30 cellular contexts compared by ENCODE assay signal in the genomic region with DNA sequence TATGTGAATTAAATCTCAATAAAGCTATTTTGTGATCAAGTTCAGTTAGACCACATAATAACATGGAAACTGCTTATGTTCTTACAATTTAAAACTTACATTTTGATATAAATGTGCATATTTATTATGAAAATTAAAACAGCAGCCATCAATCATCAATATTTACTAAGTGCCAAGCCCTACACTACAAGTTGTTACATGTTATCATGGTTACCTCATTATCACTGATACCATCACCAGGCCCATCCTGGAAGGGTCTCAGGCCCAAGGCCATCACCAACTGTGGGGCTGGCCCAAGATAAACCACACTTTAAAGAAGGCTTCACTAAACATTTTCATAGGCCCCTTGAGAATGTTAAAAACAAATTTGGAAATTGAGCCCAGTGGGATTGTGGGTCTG. TPM values are rescaled to one million over a fixed set of nuclear protein-coding genes. Genes with fewer than 3 reads are reported as not detected.
DNase-seq lines count a peak whose midpoint lies in the region; ATAC-seq, FAIRE-seq and TF ChIP-seq lines count a peak whose summit lies in the region.
"Had no signal": no experiment of that assay in that cellular context is flagged by ENCODE, and none has a peak within 500 bp of the region (broad histone marks: within the 10 kb centered on the region; RNA-seq: fewer than 3 reads in every experiment).

No MANE protein-coding gene starts in this region.

- H3K23ac ChIP-seq in mesendoderm (ENCODE audit: low read length), result no peak overlapping the region

- TF ChIP-seq CTCF in left ventricle myocardium inferior (IDR thresholded peaks at IDR 0.05; ENCODE audit: borderline replicate concordance) (no peak), D721Med (IDR thresholded peaks at IDR 0.05; ENCODE audit: insufficient read depth, missing control alignments) (no peak)

- no peak overlapping the region for H4K8ac ChIP-seq in mesendoderm (ENCODE audit: low read depth, low read length)

- intact Hi-C loops in left ventricle myocardium inferior (cut with micrococcal nuclease), result no loop called here
- intact Hi-C loops in right cardiac atrium (cut with DNase I), result no loop called here

- H4K5ac ChIP-seq in mesendoderm (ENCODE audit: low read length), result no peak overlapping the region

- no peaks in the 10 kb centered on the region for H3K36me3 ChIP-seq in left ventricle myocardium inferior
- no peaks in the 10 kb centered on the region for H3K36me3 ChIP-seq in mesendoderm (ENCODE audit: control insufficient read depth, insufficient read depth, low read length)
- H3K36me3 ChIP-seq in SJCRH30, result no peaks in the 10 kb centered on the region
- H3K36me3 ChIP-seq: HAP-1, left lung, prostate gland had no signal

- no peaks in the 10 kb centered on the region for H3K79me2 ChIP-seq in mesendoderm (ENCODE audit: control insufficient read depth, insufficient read depth, low read length)

- H2BK120ac ChIP-seq in mesendoderm (ENCODE audit: low read depth, low read length), result no peak overlapping the region

- H3K18ac ChIP-seq in mesendoderm (ENCODE audit: low read length), result no peak overlapping the region

- ATAC-seq in right cardiac atrium (no peak), SK-N-SH treated with all-trans-retinoic acid at 6 μM for 48 hours (no peak)
- ATAC-seq: sciatic nerve had no signal

- no peak overlapping the region for H2AK5ac ChIP-seq in mesendoderm (ENCODE audit: low read length)

- no peak overlapping the region for H2BK15ac ChIP-seq in mesendoderm (replicated peaks; ENCODE audit: low read depth)

- FAIRE-seq in D721Med (lab: Jason Lieb, UNC), result no peak
- FAIRE-seq: astrocyte, GM12891, TTC549 had no signal

- H2BK5ac ChIP-seq in mesendoderm (ENCODE audit: low read length), result no peak overlapping the region

- H3K4me2 ChIP-seq in mesendoderm (ENCODE audit: low read length), result no peak overlapping the region

- no peak for DNase-seq in left ventricle myocardium inferior
- DNase-seq in right cardiac atrium, result no peak
- peak; percentile 65 for DNase-seq in mesendoderm
- DNase-seq in anterior cingulate cortex (lab: John Stamatoyannopoulos, UW), result no peak
- DNase-seq in HK-2 (ENCODE audit: unreplicated experiment), result no peak
- no peak for DNase-seq in D721Med (ENCODE audit: insufficient read length, low spot score)
- DNase-seq in SJCRH30, result no peak
- DNase-seq: 8988T; activated gamma-delta T cell; activated naive CD8-positive, alpha-beta T cell treated with anti-CD3 and anti-CD28 coated beads, Interleukin-2, amount 10 ng/mL, durations not matched to agents 7 days and 5 days; activated T-cell treated with anti-CD3 and anti-CD28 coated beads, Interleukin-2, amount 50 U/mL, for 24 hours; CD4-positive, alpha-beta memory T cell; effector CD8-positive, alpha-beta T cell; EL; islet precursor cell; left lung; NCI-H1092; NCI-H1694; NCI-H446; NCI-H774; stimulated activated CD4-positive, alpha-beta T cell treated with anti-CD3 and anti-CD28 coated beads, Interleukin-4, amount 100 ng/mL, for 1 hour; T-helper 1 cell had no signal

- H3K4me3 ChIP-seq in left ventricle myocardium inferior, result no peak overlapping the region
- H3K4me3 ChIP-seq in right cardiac atrium (ENCODE audit: low read length), result no peak overlapping the region
- H3K4me3 ChIP-seq in mesendoderm (ENCODE audit: low read length), result no peak overlapping the region
- no peak overlapping the region for H3K4me3 ChIP-seq in SJCRH30
- H3K4me3 ChIP-seq: coronary artery, HAP-1, left lung, prostate gland had no signal

- H3K56ac ChIP-seq in mesendoderm (ENCODE audit: low read length), result no peak overlapping the region

- H3K4ac ChIP-seq in mesendoderm (ENCODE audit: low read depth, low read length), result no peak overlapping the region

- H3K4me1 ChIP-seq in left ventricle myocardium inferior, result peaks cover 82% of the 10 kb centered on the region
- peaks cover 11% of the 10 kb centered on the region for H3K4me1 ChIP-seq in right cardiac atrium (ENCODE audit: control insufficient read depth, insufficient read depth, low read length)
- H3K4me1 ChIP-seq in mesendoderm (ENCODE audit: control insufficient read depth, low read depth, low read length), result no peaks in the 10 kb centered on the region
- H3K4me1 ChIP-seq in SJCRH30, result no peaks in the 10 kb centered on the region
- H3K4me1 ChIP-seq: prostate gland had no signal

- H3K9me3 ChIP-seq in left ventricle myocardium inferior (replicated peaks) (no peaks in the 10 kb centered on the region), right cardiac atrium (ENCODE audit: control insufficient read depth, low read length) (no peaks in the 10 kb centered on the region), SJCRH30 (replicated peaks) (no peaks in the 10 kb centered on the region)
- H3K9me3 ChIP-seq: HAP-1, left lung, prostate gland had no signal

- no peak overlapping the region for H3K9ac ChIP-seq in mesendoderm (ENCODE audit: low read length)

- no peaks in the 10 kb centered on the region for H3K27me3 ChIP-seq in left ventricle myocardium inferior (ENCODE audit: low read depth)
- no peaks in the 10 kb centered on the region for H3K27me3 ChIP-seq in right cardiac atrium (ENCODE audit: control insufficient read depth, insufficient read depth)
- no peaks in the 10 kb centered on the region for H3K27me3 ChIP-seq in mesendoderm (ENCODE audit: insufficient read depth, low read length, poor library complexity)
- H3K27me3 ChIP-seq in SJCRH30, result no peaks in the 10 kb centered on the region
- H3K27me3 ChIP-seq: left lung had no signal

- peaks cover 6% of the 10 kb centered on the region for H3K79me1 ChIP-seq in mesendoderm (ENCODE audit: low read length)

- peak overlapping the region; percentile 59 for H3K27ac ChIP-seq in left ventricle myocardium inferior (replicated peaks)
- no peak overlapping the region for H3K27ac ChIP-seq in right cardiac atrium (ENCODE audit: low read length)
- H3K27ac ChIP-seq in mesendoderm (ENCODE audit: low read depth, low read length), result no peak overlapping the region
- no peak overlapping the region for H3K27ac ChIP-seq in SJCRH30
- H3K27ac ChIP-seq: coronary artery, prostate gland had no signal

TF ChIP-seq in SK-N-SH treated with all-trans-retinoic acid at 6 μM for 48 hours, 23 proteins besides CTCF, POLR2A, EP300 and RAD21:
- TF ChIP-seq, protein P1, sequence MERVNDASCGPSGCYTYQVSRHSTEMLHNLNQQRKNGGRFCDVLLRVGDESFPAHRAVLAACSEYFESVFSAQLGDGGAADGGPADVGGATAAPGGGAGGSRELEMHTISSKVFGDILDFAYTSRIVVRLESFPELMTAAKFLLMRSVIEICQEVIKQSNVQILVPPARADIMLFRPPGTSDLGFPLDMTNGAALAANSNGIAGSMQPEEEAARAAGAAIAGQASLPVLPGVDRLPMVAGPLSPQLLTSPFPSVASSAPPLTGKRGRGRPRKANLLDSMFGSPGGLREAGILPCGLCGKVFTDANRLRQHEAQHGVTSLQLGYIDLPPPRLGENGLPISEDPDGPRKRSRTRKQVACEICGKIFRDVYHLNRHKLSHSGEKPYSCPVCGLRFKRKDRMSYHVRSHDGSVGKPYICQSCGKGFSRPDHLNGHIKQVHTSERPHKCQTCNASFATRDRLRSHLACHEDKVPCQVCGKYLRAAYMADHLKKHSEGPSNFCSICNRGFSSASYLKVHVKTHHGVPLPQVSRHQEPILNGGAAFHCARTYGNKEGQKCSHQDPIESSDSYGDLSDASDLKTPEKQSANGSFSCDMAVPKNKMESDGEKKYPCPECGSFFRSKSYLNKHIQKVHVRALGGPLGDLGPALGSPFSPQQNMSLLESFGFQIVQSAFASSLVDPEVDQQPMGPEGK (CRISPR knock-in tag; IDR thresholded peaks at IDR 0.05; ENCODE audit: borderline replicate concordance), result no peak
- TF ChIP-seq TCF4 (CRISPR knock-in tag; IDR thresholded peaks at IDR 0.05; ENCODE audit: borderline replicate concordance), result peak; percentile 15; the same call in 1 of the 2 replicates

RNA-seq across cellular contexts. Expression of a gene that starts 6.4 kb away (rescaled TPM):
- total RNA-seq in left ventricle myocardium inferior (24.4 TPM), right cardiac atrium (10 to 100 TPM; 44.4 to 58.9 (median 54.8) TPM)
- 22.8 TPM for polyA plus RNA-seq in right cardiac atrium
- polyA plus RNA-seq in mesendoderm (2013, experiment 1 of 2), result 10.0 TPM
- polyA plus RNA-seq in mesendoderm (2013, experiment 2 of 2), result 10.2 TPM
- 27.9 and 30.7 TPM in 2 replicates for total RNA-seq in SJCRH30 (2014; rRNA removed; shearing (Covaris generic))
